In the genomic region with DNA sequence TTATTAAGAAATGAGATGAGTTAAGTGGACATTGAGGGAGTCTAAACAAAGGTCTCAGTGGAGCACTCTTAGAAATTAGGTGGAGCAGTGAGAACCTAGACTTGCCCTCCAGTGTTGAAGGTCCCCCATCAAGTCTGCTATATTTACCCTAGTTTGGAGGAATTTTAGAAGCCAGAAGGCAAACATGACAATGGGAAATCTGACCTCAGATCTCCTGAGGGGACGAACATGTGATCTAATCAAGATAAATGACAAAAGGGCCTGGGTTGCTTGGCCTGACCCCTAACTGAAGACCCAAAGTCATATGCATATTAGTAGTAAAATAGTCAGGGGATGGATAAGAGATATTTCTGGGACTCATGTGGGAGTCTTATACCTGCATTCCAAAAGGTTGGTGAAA, we compare ENCODE assay signal across 22 cellular contexts. TPM values are rescaled to one million over a fixed set of nuclear protein-coding genes. Genes with fewer than 3 reads are reported as not detected.
"Had no signal": no experiment of that assay in that cellular context is flagged by ENCODE, and none has a peak within 500 bp of the region (broad histone marks: within the 10 kb centered on the region; RNA-seq: fewer than 3 reads in every experiment).

No MANE protein-coding gene starts in this region.

- H3K36me3 Mint-ChIP-seq: activated naive CD8-positive, alpha-beta T cell treated with anti-CD3 and anti-CD28 coated beads for 36 hours; naive thymus-derived CD8-positive, alpha-beta T cell; neural progenitor cell; stimulated activated memory B cell treated with anti-CD40 and anti-IgM and Interleukin-4, amounts not matched to agents 10 μg/mL and 1 μg/mL and 100 μg/mL, for 72 hours had no signal

- H3K4me3 Mint-ChIP-seq: activated CD8-positive, alpha-beta T cell treated with anti-CD3 and anti-CD28 coated beads for 36 hours; activated naive CD8-positive, alpha-beta T cell treated with anti-CD3 and anti-CD28 coated beads for 36 hours; naive thymus-derived CD8-positive, alpha-beta T cell; neural progenitor cell; stimulated activated memory B cell treated with anti-CD40 and anti-IgM and Interleukin-4, amounts not matched to agents 10 μg/mL and 1 μg/mL and 100 μg/mL, for 72 hours had no signal

- H3K27me3 ChIP-seq: neural progenitor cell had no signal

- H3K36me3 ChIP-seq: heart left ventricle, lower lobe of right lung, neural progenitor cell, sigmoid colon, stomach, transverse colon had no signal

- ATAC-seq: naive thymus-derived CD8-positive, alpha-beta T cell; stimulated activated memory B cell treated with anti-CD40 and anti-IgM and Interleukin-4, amounts not matched to agents 10 μg/mL and 1 μg/mL and 100 μg/mL, for 72 hours had no signal

- H3K4me2 ChIP-seq: neural progenitor cell, smooth muscle cell had no signal

- H3K27ac ChIP-seq: lower lobe of right lung, neural progenitor cell, sigmoid colon, stomach, transverse colon had no signal

- H3K27ac Mint-ChIP-seq: activated CD8-positive, alpha-beta T cell treated with anti-CD3 and anti-CD28 coated beads for 36 hours; activated naive CD8-positive, alpha-beta T cell treated with anti-CD3 and anti-CD28 coated beads for 36 hours; neural progenitor cell; progenitor cell of endocrine pancreas; stimulated activated memory B cell treated with anti-CD40 and anti-IgM and Interleukin-4, amounts not matched to agents 10 μg/mL and 1 μg/mL and 100 μg/mL, for 72 hours; T-helper 1 cell treated with Interleukin-12 subunit alpha and Interleukin-12 subunit beta and Interleukin-4 antibody, amounts not matched to agents 30 μg/mL and 1 μg/mL, for 36 hours had no signal

- H3K4me3 ChIP-seq: heart left ventricle, lower lobe of right lung, neural progenitor cell, sigmoid colon, smooth muscle cell, stomach, transverse colon had no signal

- H3K9ac ChIP-seq: neural progenitor cell had no signal

- H3K9me3 ChIP-seq: heart left ventricle, lower lobe of right lung, sigmoid colon, stomach, transverse colon had no signal

- H3K4me1 Mint-ChIP-seq: neural progenitor cell had no signal

- H3K4me1 ChIP-seq: lower lobe of right lung, neural progenitor cell, sigmoid colon, stomach, transverse colon had no signal

- H3K27me3 Mint-ChIP-seq: progenitor cell of endocrine pancreas had no signal

- H3K9me3 Mint-ChIP-seq: activated CD8-positive, alpha-beta T cell treated with anti-CD3 and anti-CD28 coated beads for 36 hours; activated naive CD8-positive, alpha-beta T cell treated with anti-CD3 and anti-CD28 coated beads for 36 hours; naive thymus-derived CD8-positive, alpha-beta T cell; neural progenitor cell; stimulated activated memory B cell treated with anti-CD40 and anti-IgM and Interleukin-4, amounts not matched to agents 10 μg/mL and 1 μg/mL and 100 μg/mL, for 72 hours; T-helper 1 cell treated with Interleukin-12 subunit alpha and Interleukin-12 subunit beta and Interleukin-4 antibody, amounts not matched to agents 30 μg/mL and 1 μg/mL, for 36 hours had no signal

- DNase-seq: cortex of kidney, lower lobe of right lung, sigmoid colon, stomach, transverse colon had no signal

RNA-seq across cellular contexts. Expression of a gene that starts 7.9 kb away (rescaled TPM):
- total RNA-seq: activated CD8-positive, alpha-beta T cell treated with anti-CD3 and anti-CD28 coated beads for 36 hours; activated naive CD8-positive, alpha-beta T cell treated with anti-CD3 and anti-CD28 coated beads for 36 hours; epithelial cell of proximal tubule; fibroblast of villous mesenchyme; heart left ventricle; left lobe of liver; lower lobe of right lung; mesenteric fat pad; mucosa of gallbladder; naive thymus-derived CD8-positive, alpha-beta T cell; osteocyte; progenitor cell of endocrine pancreas; sigmoid colon; smooth muscle cell; stomach; temporal lobe; transverse colon had no signal
- polyA plus RNA-seq: heart left ventricle; naive thymus-derived CD8-positive, alpha-beta T cell; sigmoid colon; smooth muscle cell; stomach had no signal

RNA-seq across cellular contexts. Expression of a gene that starts 33.9 kb away (rescaled TPM):
- total RNA-seq: epithelial cell of proximal tubule, fibroblast of villous mesenchyme, kidney epithelial cell, osteocyte, progenitor cell of endocrine pancreas, smooth muscle cell, temporal lobe had no signal
- polyA plus RNA-seq: smooth muscle cell had no signal

RNA-seq across cellular contexts. Expression of a gene that starts 52.7 kb away (rescaled TPM):
- total RNA-seq: fibroblast of villous mesenchyme; lower lobe of right lung; naive thymus-derived CD8-positive, alpha-beta T cell; osteocyte had no signal
- polyA plus RNA-seq: naive thymus-derived CD8-positive, alpha-beta T cell had no signal
